17 cellular contexts compared by ENCODE assay signal in genomic region chr11:102229510-102230119, GRCh38.
DNase-seq lines count a peak whose midpoint lies in the region; ATAC-seq and TF ChIP-seq lines count a peak whose summit lies in the region.
"Had no signal": no experiment of that assay in that cellular context is flagged by ENCODE, and none has a peak within 500 bp of the region (broad histone marks: within the 10 kb centered on the region; RNA-seq: fewer than 3 reads in every experiment).

No MANE protein-coding gene starts in this region.

- H3K4me1 ChIP-seq in PC-9 (replicated peaks; ENCODE audit: insufficient read depth): peaks cover 57% of the 10 kb centered on the region
- H3K4me1 ChIP-seq in ascending aorta: peaks cover 2 to 24% of the 10 kb centered on the region in 2 donors
- H3K4me1 ChIP-seq in mesodermal cell (ENCODE audit: control insufficient read depth, insufficient read depth, low read length, poor library complexity, severe bottlenecking): peaks cover 41% of the 10 kb centered on the region
- H3K4me1 ChIP-seq in subcutaneous abdominal adipose tissue (ENCODE audit: control insufficient read depth in 5 of 5, insufficient read depth in 5 of 5, low read length in 5 of 5): peaks cover 2 to 23% (median 5%) of the 10 kb centered on the region in 5 donors
- H3K4me1 ChIP-seq: colonic mucosa had no signal

- no peaks in the 10 kb centered on the region for H3K9me2 ChIP-seq in PC-9 (ENCODE audit: insufficient read depth)

- 78 to 96% methylated on average over 3 of the region's 4 CpGs for WGBS in mesodermal cell (ENCODE audit: insufficient coverage in 2 of 2), 2 experiments

- peaks cover 16% of the 10 kb centered on the region for H3K79me2 ChIP-seq in PC-9 (ENCODE audit: low read depth)

- H3K36me3 ChIP-seq in PC-9 (ENCODE audit: low read depth) (peaks cover 52% of the 10 kb centered on the region), ascending aorta (peaks cover 16 to 42% of the 10 kb centered on the region in 2 donors), mesodermal cell (ENCODE audit: control insufficient read depth, insufficient read depth, low read length) (peaks cover 62% of the 10 kb centered on the region), subcutaneous abdominal adipose tissue (ENCODE audit: control insufficient read depth in 5 of 5, insufficient read depth in 5 of 5, low read length in 5 of 5) (peaks cover 9 to 42% (median 22%) of the 10 kb centered on the region in 5 donors)
- H3K36me3 ChIP-seq: colonic mucosa had no signal

- H3K4me2 ChIP-seq in PC-9: peak overlapping the region; percentile 20

- no peak overlapping the region for H3K4me3 ChIP-seq in PC-9
- H3K4me3 ChIP-seq in ascending aorta: no peak overlapping the region
- no peak overlapping the region for H3K4me3 ChIP-seq in mesodermal cell (ENCODE audit: extremely low read depth, insufficient read depth, low read length, poor library complexity, severe bottlenecking)
- H3K4me3 ChIP-seq in subcutaneous abdominal adipose tissue (ENCODE audit: low read depth in 1 of 5, low read length in 5 of 5): no peak overlapping the region
- H3K4me3 ChIP-seq: colonic mucosa, thyroid gland had no signal

- no peaks in the 10 kb centered on the region for H3K27me3 ChIP-seq in PC-9 (ENCODE audit: insufficient read depth, low read depth)
- no peaks in the 10 kb centered on the region for H3K27me3 ChIP-seq in ascending aorta
- H3K27me3 ChIP-seq in subcutaneous abdominal adipose tissue (ENCODE audit: control insufficient read depth in 5 of 5, insufficient read depth in 4 of 5, low read length in 5 of 5): no peaks in the 10 kb centered on the region
- H3K27me3 ChIP-seq: colonic mucosa, thyroid gland had no signal

- no peak overlapping the region for H2AFZ ChIP-seq in PC-9

- no TSS peak for BruUV-seq in PC-9 (replicated peaks; lab: Mats Ljungman, UMichigan)

- TF ChIP-seq CTCF in PC-9 (conservative IDR thresholded peaks at IDR 0.05) (no peak), ascending aorta (IDR thresholded peaks at IDR 0.05) (no peak)

- no peak for ATAC-seq in GM21526 (IDR thresholded peaks at IDR 0.05; ENCODE audit: low FRiP score, unreplicated experiment)
- ATAC-seq: activated CD8-positive, alpha-beta T cell treated with anti-CD3 and anti-CD28 coated beads for 36 hours had no signal

- H3K27ac ChIP-seq in PC-9 (peak overlapping the region; percentile 46), ascending aorta (peak overlapping the region; percentile 43 to 46), mesodermal cell (ENCODE audit: low read depth, low read length, severe bottlenecking) (peak overlapping the region; percentile 72), subcutaneous abdominal adipose tissue (ENCODE audit: low read depth, low read length) (peak overlapping the region; percentile 49)
- H3K27ac ChIP-seq: colonic mucosa had no signal

- CTCF ChIA-PET in PC-9 (lab: Charles Lee): interaction anchor here (0.6 to 1.3 kb wide), 2 partner anchors 39 to 119 kb away, joined by 4 to 7 read pairs; no protein-coding TSS in a partner anchor

- H3F3A ChIP-seq in PC-9 (ENCODE audit: insufficient read depth, low read depth): peaks cover 49% of the 10 kb centered on the region

- POLR2A ChIA-PET in PC-9 (lab: Charles Lee; ENCODE audit: unreplicated experiment): no interaction called here

- no peaks in the 10 kb centered on the region for H4K20me1 ChIP-seq in PC-9 (ENCODE audit: insufficient read depth)

- intact Hi-C loops in PC-9 (cut with micrococcal nuclease; ENCODE audit: unreplicated experiment): loop anchor here (1.0 to 5.0 kb wide), 4 partner anchors 27 to 218 kb away; no protein-coding TSS in a partner anchor
- intact Hi-C loops in ascending aorta (cut with DNase I): loop anchor here (10.0 kb wide), 1 partner anchor 315 kb away; the partner anchor contains the start of genes ANGPTL5 and CEP126

- no peaks in the 10 kb centered on the region for H3K9me3 ChIP-seq in PC-9 (ENCODE audit: insufficient read depth, low read depth)
- no peaks in the 10 kb centered on the region for H3K9me3 ChIP-seq in ascending aorta
- H3K9me3 ChIP-seq in mesodermal cell (ENCODE audit: control insufficient read depth, low read length): no peaks in the 10 kb centered on the region
- H3K9me3 ChIP-seq in subcutaneous abdominal adipose tissue (ENCODE audit: control insufficient read depth in 5 of 5, low read length in 5 of 5): no peaks in the 10 kb centered on the region
- H3K9me3 ChIP-seq: colonic mucosa, thyroid gland had no signal

- H3K9ac ChIP-seq in subcutaneous abdominal adipose tissue (ENCODE audit: low read length in 5 of 5): peak overlapping the region in 1 of 5 donors; percentile 28

- DNase-seq in PC-9: peak in 1 of 2 experiments; percentile 32
- DNase-seq in ascending aorta (ENCODE audit: low spot score in 2 of 2): no peak
- DNase-seq in ecto neural progenitor cell (ENCODE audit: low spot score): no peak
- DNase-seq in Kasumi-1 (lab: John Stamatoyannopoulos, UW): no peak
- DNase-seq: activated B cell treated with CpG ODN at 0.5 μM for 24 hours; activated CD8-positive, alpha-beta T cell treated with anti-CD3 and anti-CD28 coated beads for 36 hours; activated naive CD4-positive, alpha-beta T cell treated with anti-CD3 and anti-CD28 coated beads, Interleukin-2, amount 10 ng/mL, durations not matched to agents 7 days and 5 days; activated T-cell treated with anti-CD3 and anti-CD28 coated beads, Interleukin-2, amount 50 U/mL, for 24 hours; colonic mucosa; COR-L47; EL; NCI-H69; stimulated activated CD4-positive, alpha-beta T cell treated with anti-CD3 and anti-CD28 coated beads, Interleukin-12 subunit alpha, Interleukin-12 subunit beta, amount 100 ng/mL, for 4 hours; thyroid gland had no signal
